In genomic region chr2:124171472-124172063, GRCh38 we compare ENCODE assay signal across 6 cellular contexts.
"Had no signal": no experiment of that assay in that cellular context is flagged by ENCODE, and none has a peak within 500 bp of the region (broad histone marks: within the 10 kb centered on the region; RNA-seq: fewer than 3 reads in every experiment).

No MANE protein-coding gene starts in this region.

- ATAC-seq: HepG2, K562 had no signal

- DNase-seq: IMR-90, KBM-7, KG1 had no signal

- H3K27ac ChIP-seq: HL-60 had no signal

- H3K4me3 ChIP-seq: K562 had no signal
